ENCODE assay signal across 11 cellular contexts in the genomic region with DNA sequence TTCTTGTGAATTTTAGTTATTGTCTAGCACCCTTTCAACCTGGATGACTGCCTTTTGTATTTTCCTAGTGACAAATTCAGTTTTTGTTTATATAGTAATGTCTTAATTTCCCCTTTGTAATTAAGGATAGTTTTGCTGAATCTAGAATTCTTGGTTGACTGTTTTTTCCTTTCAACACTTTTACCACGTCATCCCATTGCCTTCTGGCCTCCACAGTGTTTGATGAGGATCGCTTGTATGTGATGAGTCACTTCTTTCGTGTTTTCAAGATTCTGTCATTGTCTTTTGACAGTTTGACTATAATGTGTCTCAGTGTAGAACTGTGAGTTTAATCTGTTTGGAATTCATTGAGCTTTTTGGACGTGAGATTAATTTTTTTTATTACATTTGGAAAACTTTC. TPM values are rescaled to one million over a fixed set of nuclear protein-coding genes. Genes with fewer than 3 reads are reported as not detected.
A peak's percentile ranks its signal among the peaks of the same experiment; 100 is the strongest.
DNase-seq lines count a peak whose midpoint lies in the region; ATAC-seq, FAIRE-seq and TF ChIP-seq lines count a peak whose summit lies in the region.
"Had no signal": no experiment of that assay in that cellular context is flagged by ENCODE, and none has a peak within 500 bp of the region (broad histone marks: within the 10 kb centered on the region; RNA-seq: fewer than 3 reads in every experiment).

No MANE protein-coding gene starts in this region.

- no peak for FAIRE-seq in urothelium cell line (lab: Jason Lieb, UNC)

- H4K20me1 ChIP-seq in PC-3 (ENCODE audit: low read length): peaks cover 35% of the 10 kb centered on the region

- no peak overlapping the region for H3K9ac ChIP-seq in PC-3 (ENCODE audit: low read length)

- CTCF ChIA-PET in PC-3 (lab: Charles Lee): no interaction called here

- no peak overlapping the region for H2AFZ ChIP-seq in PC-3 (ENCODE audit: low read length)

- no peak overlapping the region for H3K4me3 Mint-ChIP-seq in dendritic cell treated with granulocyte-macrophage colony-stimulating factor and Interleukin-4, amounts not matched to agents 40 ng/mL and 50 ng/mL, for 4 days

- H3K9me3 ChIP-seq in PC-3 (ENCODE audit: low read length): no peaks in the 10 kb centered on the region

- H3K27ac Mint-ChIP-seq in dendritic cell treated with granulocyte-macrophage colony-stimulating factor and Interleukin-4, amounts not matched to agents 40 ng/mL and 50 ng/mL, for 4 days: peak overlapping the region; percentile 39

- peaks cover 100% of the 10 kb centered on the region for H3K79me2 ChIP-seq in PC-3 (ENCODE audit: low read length)

- POLR2A ChIA-PET in PC-3 (lab: Charles Lee; ENCODE audit: unreplicated experiment): no interaction called here

- H3F3A ChIP-seq in PC-3 (ENCODE audit: low read length, unreplicated experiment): peaks cover 3% of the 10 kb centered on the region

- peaks cover 55% of the 10 kb centered on the region for H3K4me1 Mint-ChIP-seq in dendritic cell treated with granulocyte-macrophage colony-stimulating factor and Interleukin-4, amounts not matched to agents 40 ng/mL and 50 ng/mL, for 4 days (ENCODE audit: low read depth)

- peak overlapping the region; percentile 48 for H3K4me2 ChIP-seq in PC-3 (ENCODE audit: low read length)

- no peak overlapping the region for H3K4me3 ChIP-seq in PC-3 (ENCODE audit: low read length)

- no peak for TF ChIP-seq CTCF in PC-3 (conservative IDR thresholded peaks at IDR 0.05; ENCODE audit: low read depth, low read length)

- H3K27ac ChIP-seq in PC-3 (ENCODE audit: low read length): peak overlapping the region; percentile 53

- H3K27me3 Mint-ChIP-seq in dendritic cell treated with granulocyte-macrophage colony-stimulating factor and Interleukin-4, amounts not matched to agents 40 ng/mL and 50 ng/mL, for 4 days: no peaks in the 10 kb centered on the region

- no peaks in the 10 kb centered on the region for H3K9me3 Mint-ChIP-seq in dendritic cell treated with granulocyte-macrophage colony-stimulating factor and Interleukin-4, amounts not matched to agents 40 ng/mL and 50 ng/mL, for 4 days

- intact Hi-C loops in PC-3 (cut with micrococcal nuclease): no loop called here
- intact Hi-C loops in dendritic cell treated with granulocyte-macrophage colony-stimulating factor and Interleukin-4, amounts not matched to agents 40 ng/mL and 50 ng/mL, for 4 days (cut with micrococcal nuclease): no loop called here
- intact Hi-C loops in Right ventricle myocardium inferior (cut with DNase I): no loop called here

- peaks cover 12% of the 10 kb centered on the region for H3K4me1 ChIP-seq in PC-3 (ENCODE audit: insufficient read depth, low read length)

- no TSS peak for BruUV-seq in PC-3 (replicated peaks; lab: Mats Ljungman, UMichigan)

- no peaks in the 10 kb centered on the region for H3K27me3 ChIP-seq in PC-3 (ENCODE audit: low read length)

- H3K9me2 ChIP-seq in PC-3 (replicated peaks; ENCODE audit: low read length): no peaks in the 10 kb centered on the region

- H3K36me3 ChIP-seq in PC-3 (ENCODE audit: low read depth, low read length): peaks cover 6% of the 10 kb centered on the region

- no peaks in the 10 kb centered on the region for H3K36me3 Mint-ChIP-seq in dendritic cell treated with granulocyte-macrophage colony-stimulating factor and Interleukin-4, amounts not matched to agents 40 ng/mL and 50 ng/mL, for 4 days (ENCODE audit: low read depth)

- ATAC-seq in PC-3 (peak; percentile 81), Right ventricle myocardium inferior (no peak), GM18870 (IDR thresholded peaks at IDR 0.05; ENCODE audit: unreplicated experiment) (no peak)
- ATAC-seq: left colon had no signal

- DNase-seq in stimulated activated CD4-positive, alpha-beta T cell treated with anti-CD3 and anti-CD28 coated beads, Interleukin-15, amount 100 ng/mL, for 24 hours: peak; percentile 22
- no peak for DNase-seq in stimulated activated CD4-positive, alpha-beta T cell treated with anti-CD3 and anti-CD28 coated beads, Interleukin-4, amount 100 ng/mL, for 1 hour
- DNase-seq in PC-3 (peak; percentile 81), urothelium cell line (ENCODE audit: low spot score) (peak; percentile 34), Right ventricle myocardium inferior (ENCODE audit: missing footprints) (no peak), hepatic stellate cell (ENCODE audit: low spot score) (no peak)
- DNase-seq: left colon, NCI-H2171 treated with DMSO at 0.1 percent for 48 hours had no signal

RNA-seq across cellular contexts. Expression of gene KDM6A, which starts 30.1 kb away (rescaled TPM):
- total RNA-seq in PC-3 (2014; rRNA removed): 27.2 and 31.3 TPM in 2 replicates
- 13.5 TPM for total RNA-seq in Right ventricle myocardium inferior

RNA-seq across cellular contexts. Expression of gene DUSP21, which starts 59.3 kb away (rescaled TPM):
- not detected in 2 replicates for total RNA-seq in PC-3 (2014; rRNA removed)
- total RNA-seq in Right ventricle myocardium inferior: not detected
- total RNA-seq: left colon, skeletal muscle tissue had no signal

Comparison
In these comparisons a context has a peak if more than half of its experiments do, and no peak if none do; other contexts are left out.
1. DNase-seq: peak in stimulated activated CD4-positive, alpha-beta T cell treated with anti-CD3 and anti-CD28 coated beads, Interleukin-15, amount 100 ng/mL, for 24 hours (single experiment), PC-3 (single experiment) and urothelium cell line (single experiment); none in stimulated activated CD4-positive, alpha-beta T cell treated with anti-CD3 and anti-CD28 coated beads, Interleukin-4, amount 100 ng/mL, for 1 hour (single experiment), Right ventricle myocardium inferior (single experiment) and hepatic stellate cell (single experiment).